24 cellular contexts compared by ENCODE assay signal in the genomic region with DNA sequence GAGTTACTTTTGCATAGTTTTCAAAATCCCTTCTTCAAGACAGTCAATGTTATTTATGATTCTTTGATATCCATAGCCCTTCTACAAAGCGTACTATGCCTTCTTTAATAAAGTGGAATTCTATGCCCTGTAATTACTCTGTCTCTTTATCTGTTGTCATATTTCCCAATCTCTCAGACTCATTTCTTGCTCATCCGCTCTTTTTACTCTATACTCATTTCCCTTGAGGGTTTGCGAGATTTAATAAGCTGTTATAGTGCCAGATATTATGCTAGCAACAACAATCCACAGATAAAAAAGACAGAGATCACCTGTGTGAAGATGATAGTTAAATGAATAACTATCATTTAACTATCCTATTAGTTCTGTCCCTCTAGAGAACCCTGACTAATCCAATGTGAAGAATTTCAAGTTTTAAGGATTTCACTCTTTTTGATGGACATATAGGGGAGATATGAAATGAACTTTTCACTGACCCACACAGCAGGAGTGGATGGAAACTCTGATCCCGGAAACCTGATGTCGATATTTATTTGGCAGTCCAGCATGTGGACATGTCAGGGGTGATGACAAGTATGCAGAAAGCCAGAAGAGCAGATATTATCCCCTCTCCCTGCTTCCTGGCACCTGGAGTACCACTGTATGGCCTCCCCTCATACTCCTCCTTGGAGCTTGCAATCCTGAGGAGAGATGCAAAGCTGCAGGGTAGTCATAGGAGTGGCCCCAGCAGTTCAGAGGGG. TPM values are rescaled to one million over a fixed set of nuclear protein-coding genes. Genes with fewer than 3 reads are reported as not detected.
DNase-seq lines count a peak whose midpoint lies in the region; ATAC-seq and TF ChIP-seq lines count a peak whose summit lies in the region.
"Had no signal": no experiment of that assay in that cellular context is flagged by ENCODE, and none has a peak within 500 bp of the region (broad histone marks: within the 10 kb centered on the region; RNA-seq: fewer than 3 reads in every experiment).

No MANE protein-coding gene starts in this region.

- H3K27ac Mint-ChIP-seq in activated T-helper 1 cell treated with anti-CD3 and anti-CD28 coated beads, Interleukin-12 subunit alpha, Interleukin-12 subunit beta, Interleukin-2, Interleukin-4 antibody, amounts not matched to agents 30 ng/mL and 10 ng/mL and 1 ng/mL, durations not matched to agents 14 hours and 24 hours and 36 hours: peak overlapping the region; percentile 81
- H3K27ac Mint-ChIP-seq: nephron progenitor cell had no signal

- in situ Hi-C loops in GM23248 (cut with MboI): no loop called here

- H3K4me3 Mint-ChIP-seq in activated T-helper 1 cell treated with anti-CD3 and anti-CD28 coated beads, Interleukin-12 subunit alpha, Interleukin-12 subunit beta, Interleukin-2, Interleukin-4 antibody, amounts not matched to agents 30 ng/mL and 10 ng/mL and 1 ng/mL, durations not matched to agents 14 hours and 24 hours and 36 hours: peak overlapping the region; percentile 7
- H3K4me3 Mint-ChIP-seq: nephron progenitor cell had no signal

- H3K4me3 ChIP-seq in ACC112 (ENCODE audit: low read depth, low read length) (0 out of 2 replicates have a peak overlapping the region, but pooled peaks have one; percentile 2), GM23248 (no peak overlapping the region), fibroblast of pulmonary artery (replicated peaks; ENCODE audit: low read depth, low read length) (no peak overlapping the region)
- H3K4me3 ChIP-seq: prostate gland, smooth muscle cell, tibial nerve had no signal

- no peaks in the 10 kb centered on the region for H4K20me1 ChIP-seq in GM23248 (ENCODE audit: insufficient read depth)

- no peak overlapping the region for H2AFZ ChIP-seq in ACC112 (ENCODE audit: low read length, unreplicated experiment)
- H2AFZ ChIP-seq in GM23248: no peak overlapping the region

- H3K4me1 Mint-ChIP-seq in activated T-helper 1 cell treated with anti-CD3 and anti-CD28 coated beads, Interleukin-12 subunit alpha, Interleukin-12 subunit beta, Interleukin-2, Interleukin-4 antibody, amounts not matched to agents 30 ng/mL and 10 ng/mL and 1 ng/mL, durations not matched to agents 14 hours and 24 hours and 36 hours (ENCODE audit: low read depth): peaks cover 70% of the 10 kb centered on the region

- H3K9ac ChIP-seq in GM23248: no peak overlapping the region

- H3K9me2 ChIP-seq in GM23248 (ENCODE audit: insufficient read depth): no peaks in the 10 kb centered on the region

- H3K27me3 Mint-ChIP-seq in activated T-helper 1 cell treated with anti-CD3 and anti-CD28 coated beads, Interleukin-12 subunit alpha, Interleukin-12 subunit beta, Interleukin-2, Interleukin-4 antibody, amounts not matched to agents 30 ng/mL and 10 ng/mL and 1 ng/mL, durations not matched to agents 14 hours and 24 hours and 36 hours (ENCODE audit: insufficient read depth): no peaks in the 10 kb centered on the region
- H3K27me3 Mint-ChIP-seq: stimulated activated naive CD8-positive, alpha-beta T cell treated with anti-CD3 and anti-CD28 coated beads, Interleukin-15, amount 100 ng/mL, for 72 hours had no signal

- H3K9me3 ChIP-seq in GM23248 (ENCODE audit: low read depth): no peaks in the 10 kb centered on the region
- H3K9me3 ChIP-seq: prostate gland, tibial nerve had no signal

- peak overlapping the region; percentile 16 for H3K4me2 ChIP-seq in GM23248 (ENCODE audit: unreplicated experiment)

- H3K36me3 Mint-ChIP-seq in activated T-helper 1 cell treated with anti-CD3 and anti-CD28 coated beads, Interleukin-12 subunit alpha, Interleukin-12 subunit beta, Interleukin-2, Interleukin-4 antibody, amounts not matched to agents 30 ng/mL and 10 ng/mL and 1 ng/mL, durations not matched to agents 14 hours and 24 hours and 36 hours (ENCODE audit: low read depth): peaks cover 60% of the 10 kb centered on the region

- peak; percentile 85 for DNase-seq in GM23248
- no peak for DNase-seq in activated T-helper 1 cell treated with anti-CD3 and anti-CD28 coated beads, Interleukin-12 subunit alpha, Interleukin-12 subunit beta, Interleukin-2, Interleukin-4 antibody, amounts not matched to agents 30 ng/mL and 10 ng/mL and 1 ng/mL, durations not matched to agents 14 hours and 24 hours and 36 hours (ENCODE audit: low spot score)
- DNase-seq in fibroblast of pulmonary artery (ENCODE audit: low read depth): peak; percentile 30
- DNase-seq in A172 (ENCODE audit: low spot score): no peak
- DNase-seq: cerebellar nuclear complex; DND-41; effector CD4-positive, alpha-beta T cell; erythroblast; KBM-7; midbrain; MV-4-11; NCI-H1694; NCI-H2227 treated with DMSO at 0.1 percent for 48 hours; NCI-H774; nephron progenitor cell; Right ventricle myocardium superior; stimulated activated CD4-positive, alpha-beta T cell treated with anti-CD3 and anti-CD28 coated beads, Interleukin-2, amount 100 ng/mL, for 48 hours; stimulated activated naive CD8-positive, alpha-beta T cell treated with anti-CD3 and anti-CD28 coated beads, Interleukin-15, amount 100 ng/mL, for 72 hours had no signal

- intact Hi-C loops in activated T-helper 1 cell treated with anti-CD3 and anti-CD28 coated beads, Interleukin-12 subunit alpha, Interleukin-12 subunit beta, Interleukin-2, Interleukin-4 antibody, amounts not matched to agents 30 ng/mL and 10 ng/mL and 1 ng/mL, durations not matched to agents 14 hours and 24 hours and 36 hours (cut with micrococcal nuclease): loop anchor here (5.0 to 10.0 kb wide), 3 partner anchors 180 to 370 kb away; partner anchors contain the start of gene TLR1

- TF ChIP-seq CTCF in fibroblast of pulmonary artery (IDR thresholded peaks at IDR 0.05; ENCODE audit: low read length, missing control alignments): no peak

- H3K79me2 ChIP-seq in ACC112 (ENCODE audit: control insufficient read depth, insufficient read depth, low read length, unreplicated experiment) (no peaks in the 10 kb centered on the region), GM23248 (ENCODE audit: insufficient read depth) (no peaks in the 10 kb centered on the region)

- H3K27ac ChIP-seq in ACC112 (ENCODE audit: low read depth, low read length) (peak overlapping the region; percentile 88), GM23248 (no peak overlapping the region)
- H3K27ac ChIP-seq: tibial nerve had no signal

- no peaks in the 10 kb centered on the region for H3K27me3 ChIP-seq in ACC112 (ENCODE audit: insufficient read depth, low read length)
- H3K27me3 ChIP-seq in GM23248 (replicated peaks; ENCODE audit: insufficient read depth): no peaks in the 10 kb centered on the region
- H3K27me3 ChIP-seq: tibial nerve had no signal

- no peak for ATAC-seq in GM18907 (IDR thresholded peaks at IDR 0.05; ENCODE audit: unreplicated experiment)
- no peak for ATAC-seq in esophagus mucosa

- peaks cover 3% of the 10 kb centered on the region for H3K9me3 Mint-ChIP-seq in activated T-helper 1 cell treated with anti-CD3 and anti-CD28 coated beads, Interleukin-12 subunit alpha, Interleukin-12 subunit beta, Interleukin-2, Interleukin-4 antibody, amounts not matched to agents 30 ng/mL and 10 ng/mL and 1 ng/mL, durations not matched to agents 14 hours and 24 hours and 36 hours
- H3K9me3 Mint-ChIP-seq: nephron progenitor cell; stimulated activated naive CD8-positive, alpha-beta T cell treated with anti-CD3 and anti-CD28 coated beads, Interleukin-15, amount 100 ng/mL, for 72 hours had no signal

- 48 to 62% methylated on average over 5 of the region's 5 CpGs for WGBS in GM23248 (ENCODE audit: low coverage in 1 of 2, low lambda C conversion rate in 2 of 2, missing lambda C conversion rate in 2 of 2), 2 experiments

- H3F3A ChIP-seq in GM23248 (ENCODE audit: insufficient read depth): peaks cover 42% of the 10 kb centered on the region

- H3K36me3 ChIP-seq in ACC112 (ENCODE audit: insufficient read depth, low read length) (no peaks in the 10 kb centered on the region), GM23248 (ENCODE audit: low read depth) (no peaks in the 10 kb centered on the region)
- H3K36me3 ChIP-seq: prostate gland, tibial nerve had no signal

- H3K4me1 ChIP-seq in ACC112 (ENCODE audit: control insufficient read depth, insufficient read depth, low read length, unreplicated experiment): peaks cover 49% of the 10 kb centered on the region
- peaks cover 50% of the 10 kb centered on the region for H3K4me1 ChIP-seq in GM23248 (ENCODE audit: insufficient read depth)
- H3K4me1 ChIP-seq: prostate gland had no signal

RNA-seq across cellular contexts. Expression of gene TMEM156, which starts 49.7 kb away (rescaled TPM):
- not detected in 2 replicates for total RNA-seq in GM23248 (2014; rRNA removed; shearing (Covaris generic))
- polyA plus RNA-seq in GM23248 (2016; fragmentation: Nextera tagmentation; extraction: Ambion mirVana): 0.30 TPM in 1 of 2 replicates, not detected in the other
- 27.7 and 29.4 TPM in 2 replicates for total RNA-seq in activated T-helper 1 cell treated with anti-CD3 and anti-CD28 coated beads, Interleukin-12 subunit alpha, Interleukin-12 subunit beta, Interleukin-2, Interleukin-4 antibody, amounts not matched to agents 30 ng/mL and 10 ng/mL and 1 ng/mL, durations not matched to agents 14 hours and 24 hours and 36 hours
- total RNA-seq in A172 (2014; rRNA removed; shearing (Covaris generic)): 0.19 and 0.81 TPM in 2 replicates
- total RNA-seq in esophagus mucosa: 0.16 TPM
- total RNA-seq: Right ventricle myocardium superior had no signal
- polyA plus RNA-seq: smooth muscle cell had no signal

Comparison
In these comparisons a context has a peak if more than half of its experiments do, and no peak if none do; other contexts are left out.
1. DNase-seq: peak in GM23248 (single experiment) and fibroblast of pulmonary artery (single experiment); none in activated T-helper 1 cell treated with anti-CD3 and anti-CD28 coated beads, Interleukin-12 subunit alpha, Interleukin-12 subunit beta, Interleukin-2, Interleukin-4 antibody, amounts not matched to agents 30 ng/mL and 10 ng/mL and 1 ng/mL, durations not matched to agents 14 hours and 24 hours and 36 hours (single experiment) and A172 (single experiment).
2. RNA of gene TMEM156, which starts 49.7 kb away (total RNA-seq): 27.7 to 29.4 TPM in activated T-helper 1 cell treated with anti-CD3 and anti-CD28 coated beads, Interleukin-12 subunit alpha, Interleukin-12 subunit beta, Interleukin-2, Interleukin-4 antibody, amounts not matched to agents 30 ng/mL and 10 ng/mL and 1 ng/mL, durations not matched to agents 14 hours and 24 hours and 36 hours; 0.19 to 0.81 TPM in A172, 0.16 TPM in esophagus mucosa (single experiment) and not detected in GM23248; every median in the first group is over 10 times any median in the second.